ENCODE assay signal across 21 cellular contexts in genomic region chr2:38352336-38352735, GRCh38.
"Had no signal": no experiment of that assay in that cellular context is flagged by ENCODE, and none has a peak within 500 bp of the region (broad histone marks: within the 10 kb centered on the region; RNA-seq: fewer than 3 reads in every experiment).

No MANE protein-coding gene starts in this region.

- ATAC-seq: activated CD8-positive, alpha-beta T cell treated with anti-CD3 and anti-CD28 coated beads for 36 hours; activated naive CD8-positive, alpha-beta T cell treated with anti-CD3 and anti-CD28 coated beads, Interleukin-2, amount 50 U/mL, for 24 hours had no signal

- H3K9me3 ChIP-seq: colonic mucosa, heart right ventricle, right atrium auricular region, suprapubic skin, transverse colon, vagina had no signal

- H3K4me3 ChIP-seq: colonic mucosa, heart right ventricle, right atrium auricular region, suprapubic skin, transverse colon, vagina had no signal

- H3K27ac ChIP-seq: colonic mucosa, heart right ventricle, right atrium auricular region, suprapubic skin, transverse colon, vagina had no signal

- FAIRE-seq: endometrium, frontal cortex had no signal

- H3K27me3 ChIP-seq: colonic mucosa, heart right ventricle, right atrium auricular region, suprapubic skin, transverse colon, vagina had no signal

- H3K4me1 ChIP-seq: colonic mucosa had no signal

- H3K36me3 ChIP-seq: colonic mucosa, suprapubic skin had no signal

- DNase-seq: activated B cell treated with CpG ODN at 0.5 μM for 24 hours; activated CD4-positive, alpha-beta T cell treated with anti-CD3 and anti-CD28 coated beads for 4 hours; activated CD8-positive, alpha-beta T cell treated with anti-CD3 and anti-CD28 coated beads for 36 hours; activated naive CD4-positive, alpha-beta T cell treated with anti-CD3 and anti-CD28 coated beads for 36 hours; activated naive CD8-positive, alpha-beta T cell treated with anti-CD3 and anti-CD28 coated beads, Interleukin-2, amount 50 U/mL, for 24 hours; activated T-cell treated with anti-CD3 and anti-CD28 coated beads, Interleukin-2, amount 50 U/mL, for 1 hour; anterior cingulate cortex; colonic mucosa; erythroblast; heart right ventricle; immature natural killer cell; kidney glomerular epithelial cell; occipital lobe; stimulated activated CD4-positive, alpha-beta T cell treated with anti-CD3 and anti-CD28 coated beads, Interleukin-2, amount 100 ng/mL, for 24 hours; T-helper 2 cell; transverse colon had no signal
